Comparison of ENCODE assay signal across 16 cellular contexts in the genomic region with DNA sequence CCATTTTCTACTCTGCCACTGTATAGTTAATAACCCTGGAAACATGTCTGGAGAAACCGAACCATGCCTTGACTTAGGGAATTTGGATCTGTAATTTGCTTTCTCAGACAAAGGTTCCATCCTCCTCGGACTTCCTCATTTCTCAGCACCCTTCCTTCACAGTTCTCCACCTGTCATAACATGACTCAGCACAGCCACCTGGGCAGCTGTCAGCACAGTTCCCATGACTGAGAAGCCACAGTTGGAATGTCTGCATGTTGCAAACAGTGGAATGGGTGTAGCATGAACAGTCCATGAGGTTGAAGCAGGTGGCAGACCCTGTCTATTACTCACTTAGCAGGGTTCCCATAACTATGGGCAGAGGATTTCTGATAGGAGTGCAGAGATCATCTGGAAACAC. TPM values are rescaled to one million over a fixed set of nuclear protein-coding genes. Genes with fewer than 3 reads are reported as not detected.
A peak's percentile ranks its signal among the peaks of the same experiment; 100 is the strongest.
DNase-seq lines count a peak whose midpoint lies in the region; ATAC-seq and TF ChIP-seq lines count a peak whose summit lies in the region.
"Had no signal": no experiment of that assay in that cellular context is flagged by ENCODE, and none has a peak within 500 bp of the region (broad histone marks: within the 10 kb centered on the region; RNA-seq: fewer than 3 reads in every experiment).

No MANE protein-coding gene starts in this region.

- DNase-seq in body of pancreas, result peak; percentile 60 to 76 (median 70)
- DNase-seq in renal cortical epithelial cell (ENCODE audit: low read depth), result peak; percentile 61
- no peak for DNase-seq in DMS114 treated with DMSO at 0.1 percent for 48 hours (lab: John Stamatoyannopoulos, UW; ENCODE audit: unreplicated experiment)
- no peak for DNase-seq in SK-N-DZ (ENCODE audit: low spot score)
- DNase-seq: activated T-cell treated with anti-CD3 and anti-CD28 coated beads, Interleukin-2, amount 50 U/mL, for 1 hour; CD8-positive, alpha-beta T cell; effector CD4-positive, alpha-beta T cell; glutamatergic neuron; NCI-H1417 treated with DMSO at 0.1 percent for 48 hours; NCI-H524 treated with DMSO at 0.1 percent for 48 hours; ovary; SK-N-SH had no signal

- ATAC-seq in GM18511 (IDR thresholded peaks at IDR 0.05; ENCODE audit: unreplicated experiment) (peak; percentile 56), HG03442 (IDR thresholded peaks at IDR 0.05; ENCODE audit: unreplicated experiment) (peak; percentile 72), body of pancreas (peak; percentile 95), GM18498 (IDR thresholded peaks at IDR 0.05; ENCODE audit: unreplicated experiment) (no peak)
- ATAC-seq: CD8-positive, alpha-beta T cell had no signal

- intact Hi-C loops in body of pancreas (cut with DNase I), result no loop called here

- H3K36me3 ChIP-seq in body of pancreas (replicated peaks in 1 of 2; ENCODE audit: insufficient read depth in 1 of 2, low read depth in 2 of 2), result no peaks in the 10 kb centered on the region
- H3K36me3 ChIP-seq: ovary had no signal

- H3K27me3 ChIP-seq in body of pancreas, result no peaks in the 10 kb centered on the region
- H3K27me3 ChIP-seq: ovary had no signal

- no peak for TF ChIP-seq POLR2A in body of pancreas (IDR thresholded peaks at IDR 0.05)

- TF ChIP-seq CTCF in body of pancreas (IDR thresholded peaks at IDR 0.05), result no peak

- H3K27ac ChIP-seq in body of pancreas, result no peak overlapping the region
- H3K27ac ChIP-seq: ovary had no signal

- no peak overlapping the region for H3K4me3 ChIP-seq in body of pancreas
- H3K4me3 ChIP-seq: lung, ovary had no signal

- WGBS in body of pancreas, 2 donors, result 7 to 15% methylated on average over 2 of the region's 2 CpGs

- H3K9me3 ChIP-seq in body of pancreas, result no peaks in the 10 kb centered on the region
- H3K9me3 ChIP-seq: ovary, SK-N-SH had no signal

- peaks cover 6% of the 10 kb centered on the region for H3K4me1 ChIP-seq in body of pancreas

RNA-seq across cellular contexts. Expression of a gene that starts 0.6 kb away (rescaled TPM):
- total RNA-seq in body of pancreas (not detected), renal cortical epithelial cell (0.15 TPM in 1 of 2 replicates, not detected in the other)
- polyA plus RNA-seq in SK-N-DZ (2014; cell fraction: cytosol; rRNA removed), result not detected in 2 replicates
- not detected in 2 replicates for polyA plus RNA-seq in SK-N-DZ (2014; cell fraction: nucleus; rRNA removed)
- total RNA-seq: CD8-positive, alpha-beta T cell had no signal
- polyA plus RNA-seq: lung, ovary, SK-N-SH had no signal

RNA-seq across cellular contexts. Expression of a gene that starts 31.2 kb away (rescaled TPM):
- total RNA-seq in body of pancreas, result 1 to 10 TPM in 1 of 2 donors, under 1 TPM in 1; 0.99 to 1.6 TPM
- not detected in 2 replicates for total RNA-seq in renal cortical epithelial cell
- not detected in 2 replicates for polyA plus RNA-seq in SK-N-DZ (2014; cell fraction: cytosol; rRNA removed)
- polyA plus RNA-seq in SK-N-DZ (2014; cell fraction: nucleus; rRNA removed), result not detected in 2 replicates
- total RNA-seq: CD8-positive, alpha-beta T cell had no signal
- polyA plus RNA-seq: SK-N-SH had no signal

RNA-seq across cellular contexts. Expression of a gene that starts 58.0 kb away (rescaled TPM):
- total RNA-seq in body of pancreas (not detected), renal cortical epithelial cell (not detected in 2 replicates)
- polyA plus RNA-seq in SK-N-DZ (2014; cell fraction: cytosol; rRNA removed), result not detected in 2 replicates
- not detected in 2 replicates for polyA plus RNA-seq in SK-N-DZ (2014; cell fraction: nucleus; rRNA removed)
- total RNA-seq: CD8-positive, alpha-beta T cell; lung; ovary had no signal
- polyA plus RNA-seq: lung, ovary had no signal

Comparison
In these comparisons a context has a peak if more than half of its experiments do, and no peak if none do; other contexts are left out.
1. DNase-seq: peak in body of pancreas (4 of 4) and renal cortical epithelial cell (single experiment); none in DMS114 treated with DMSO at 0.1 percent for 48 hours (single experiment) and SK-N-DZ (single experiment).